Comparison of ENCODE assay signal across 1 cellular context in the genomic region with DNA sequence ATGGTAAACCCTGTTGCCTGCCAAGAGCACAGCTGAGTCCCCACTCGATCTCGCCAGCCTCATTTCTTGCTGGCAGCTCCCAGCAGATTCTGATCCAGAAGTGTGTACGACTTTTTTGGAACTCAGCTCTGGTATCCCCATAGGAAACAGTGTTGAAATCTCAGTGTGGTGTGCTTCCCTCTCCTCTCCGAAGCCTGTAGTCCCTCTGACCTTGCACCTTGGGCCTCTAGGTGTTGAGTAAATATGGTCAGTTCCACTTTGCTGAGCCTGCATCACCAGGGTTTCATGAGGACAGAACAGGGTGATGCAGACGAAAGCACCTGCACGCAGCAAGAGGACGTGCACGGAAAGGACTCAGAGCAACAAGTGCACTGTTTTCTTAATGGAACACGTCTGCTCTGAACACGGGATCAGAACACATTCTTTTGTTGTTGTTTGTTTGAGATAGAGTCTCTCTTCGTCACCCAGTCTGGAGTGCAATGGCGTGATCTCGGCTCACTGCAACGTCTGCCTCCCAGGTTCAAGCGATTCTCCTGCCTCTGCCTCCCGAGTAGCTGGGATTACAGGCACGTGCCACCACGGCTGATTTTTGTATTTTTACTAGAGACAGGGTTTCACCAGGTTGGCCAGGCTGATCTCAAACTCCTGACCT.
TF ChIP-seq lines count a peak whose summit lies in the region.

No MANE protein-coding gene starts in this region.

TF ChIP-seq in HEK293, 187 proteins besides CTCF, POLR2A, EP300 and RAD21:
- TF ChIP-seq ZNF341 (tag by site-specific recombination; IDR thresholded peaks at IDR 0.05; ENCODE audit: low read depth) (no peak), SCRT2 (tag by site-specific recombination; IDR thresholded peaks at IDR 0.05) (peak; percentile 72), ZBTB8A (tag by site-specific recombination; IDR thresholded peaks at IDR 0.05) (no peak)
